In genomic region chr7:155385182-155385581, GRCh38 we compare ENCODE assay signal across 6 cellular contexts.
DNase-seq lines count a peak whose midpoint lies in the region; ATAC-seq, FAIRE-seq and TF ChIP-seq lines count a peak whose summit lies in the region.
"Not testable (repeated sequence)": the region's sequence is repeated elsewhere in the genome, so short reads cannot be mapped to it uniquely, and the experiment has no call there.

No MANE protein-coding gene starts in this region.

- DNase-seq in GM23338 (ENCODE audit: low spot score); WTC11 (ENCODE audit: low spot score); nephron progenitor cell; stimulated activated naive B cell treated with anti-CD40 and anti-IgM and Interleukin-4, amounts not matched to agents 10 μg/mL and 1 μg/mL and 100 μg/mL, for 72 hours: not testable (repeated sequence)
- DNase-seq in kidney (peak; percentile 57), posterior vena cava (ENCODE audit: low spot score) (peak; percentile 66)

- not testable (repeated sequence) for H3K9me2 ChIP-seq in GM23338 (ENCODE audit: insufficient read depth)

- ATAC-seq in GM23338; WTC11; stimulated activated naive B cell treated with anti-CD40 and anti-IgM and Interleukin-4, amounts not matched to agents 10 μg/mL and 1 μg/mL and 100 μg/mL, for 72 hours (replicated peaks): not testable (repeated sequence)

- not testable (repeated sequence) for H3K4me2 ChIP-seq in GM23338

- H4K20me1 ChIP-seq in GM23338 (replicated peaks; ENCODE audit: insufficient read depth) = not testable (repeated sequence)

- not testable (repeated sequence) for H3K27ac Mint-ChIP-seq in GM23338, WTC11, nephron progenitor cell
- H3K27ac Mint-ChIP-seq in stimulated activated naive B cell treated with anti-CD40 and anti-IgM and Interleukin-4, amounts not matched to agents 10 μg/mL and 1 μg/mL and 100 μg/mL, for 72 hours = peak overlapping the region; percentile 7

- POLR2A ChIA-PET in WTC11 (lab: Charles Lee) = not testable (repeated sequence)

- not testable (repeated sequence) for H3K9me3 ChIP-seq in kidney (ENCODE audit: control insufficient read depth in 1 of 2, low read length in 2 of 2)

- FAIRE-seq in kidney (lab: Jason Lieb, UNC) = not testable (repeated sequence)

- H3K27me3 Mint-ChIP-seq in GM23338 (ENCODE audit: insufficient read depth, low read depth, poor library complexity) (peaks cover 73% of the 10 kb centered on the region), WTC11 (ENCODE audit: low read depth) (peaks cover 85% of the 10 kb centered on the region), nephron progenitor cell (ENCODE audit: low read depth, poor library complexity) (peaks cover 88% of the 10 kb centered on the region)
- H3K27me3 Mint-ChIP-seq in stimulated activated naive B cell treated with anti-CD40 and anti-IgM and Interleukin-4, amounts not matched to agents 10 μg/mL and 1 μg/mL and 100 μg/mL, for 72 hours = peaks cover 86 to 97% of the 10 kb centered on the region in 2 donors

- not testable (repeated sequence) for H3K4me3 ChIP-seq in GM23338; kidney (ENCODE audit: low read length in 2 of 2)

- H3K4me3 Mint-ChIP-seq in GM23338 = peak overlapping the region; percentile 44; the same call in 2 of the 3 replicates
- H3K4me3 Mint-ChIP-seq in WTC11 = peak overlapping the region; percentile 40
- H3K4me3 Mint-ChIP-seq in nephron progenitor cell = peak overlapping the region; percentile 47
- not testable (repeated sequence) for H3K4me3 Mint-ChIP-seq in stimulated activated naive B cell treated with anti-CD40 and anti-IgM and Interleukin-4, amounts not matched to agents 10 μg/mL and 1 μg/mL and 100 μg/mL, for 72 hours

- not testable (repeated sequence) for H3K36me3 ChIP-seq in GM23338 (ENCODE audit: insufficient read depth); kidney (ENCODE audit: control insufficient read depth in 1 of 2, insufficient read depth in 2 of 2, low read length in 2 of 2)

- H3K27ac ChIP-seq in GM23338 (ENCODE audit: low read depth); kidney (ENCODE audit: low read depth in 2 of 2, low read length in 2 of 2): not testable (repeated sequence)

- not testable (repeated sequence) for H3F3A ChIP-seq in GM23338 (replicated peaks; ENCODE audit: low read depth)

- not testable (repeated sequence) for H3K9me3 Mint-ChIP-seq in GM23338; WTC11; nephron progenitor cell; stimulated activated naive B cell treated with anti-CD40 and anti-IgM and Interleukin-4, amounts not matched to agents 10 μg/mL and 1 μg/mL and 100 μg/mL, for 72 hours

- not testable (repeated sequence) for H3K9ac ChIP-seq in kidney (ENCODE audit: low read length in 2 of 2)

- TF ChIP-seq CTCF in GM23338 (conservative IDR thresholded peaks at IDR 0.05; ENCODE audit: low read depth in 2 of 2); WTC11 (IDR thresholded peaks at IDR 0.05); kidney (IDR thresholded peaks at IDR 0.05; ENCODE audit: borderline replicate concordance, extremely low read depth, insufficient read depth); nephron progenitor cell (IDR thresholded peaks at IDR 0.05): not testable (repeated sequence)

- intact Hi-C loops in kidney (cut with DNase I); posterior vena cava (cut with DNase I): not testable (repeated sequence)

- H3K36me3 Mint-ChIP-seq in GM23338 (ENCODE audit: low read depth); WTC11; nephron progenitor cell (ENCODE audit: low read depth); stimulated activated naive B cell treated with anti-CD40 and anti-IgM and Interleukin-4, amounts not matched to agents 10 μg/mL and 1 μg/mL and 100 μg/mL, for 72 hours: not testable (repeated sequence)

- peaks cover 14% of the 10 kb centered on the region; the same call in 2 of the 3 replicates for H3K4me1 Mint-ChIP-seq in GM23338
- H3K4me1 Mint-ChIP-seq in WTC11 = peaks cover 14% of the 10 kb centered on the region
- peaks cover 32% of the 10 kb centered on the region for H3K4me1 Mint-ChIP-seq in nephron progenitor cell
- peaks cover 14 to 27% of the 10 kb centered on the region in 2 donors for H3K4me1 Mint-ChIP-seq in stimulated activated naive B cell treated with anti-CD40 and anti-IgM and Interleukin-4, amounts not matched to agents 10 μg/mL and 1 μg/mL and 100 μg/mL, for 72 hours

- CTCF ChIA-PET in WTC11 (lab: Charles Lee) = interaction anchor here (0.8 to 2.0 kb wide), 4 partner anchors 13 to 65 kb away, joined by 3 to 7 read pairs (median 4); no protein-coding TSS in a partner anchor

- H2AFZ ChIP-seq in GM23338 = not testable (repeated sequence)

- H3K27me3 ChIP-seq in GM23338 (ENCODE audit: insufficient read depth) = peaks cover 50% of the 10 kb centered on the region

- H3K79me2 ChIP-seq in GM23338 (replicated peaks; ENCODE audit: insufficient read depth) = not testable (repeated sequence)

- peaks cover 16% of the 10 kb centered on the region for H3K4me1 ChIP-seq in GM23338 (ENCODE audit: insufficient read depth)
- H3K4me1 ChIP-seq in kidney (ENCODE audit: control insufficient read depth in 1 of 2, insufficient read depth in 1 of 2, low read depth in 1 of 2, low read length in 2 of 2) = not testable (repeated sequence)
